Comparison of ENCODE assay signal across 35 cellular contexts in genomic region chr2:26500406-26500805, GRCh38. TPM values are rescaled to one million over a fixed set of nuclear protein-coding genes. Genes with fewer than 3 reads are reported as not detected.
"Had no signal": no experiment of that assay in that cellular context is flagged by ENCODE, and none has a peak within 500 bp of the region (broad histone marks: within the 10 kb centered on the region; RNA-seq: fewer than 3 reads in every experiment).

No MANE protein-coding gene starts in this region.

- H3K27ac ChIP-seq: adrenal gland, body of pancreas, brain microvascular endothelial cell, breast epithelium, VCaP had no signal

- H3K27me3 ChIP-seq: adrenal gland, body of pancreas, breast epithelium had no signal

- FAIRE-seq: astrocyte, TTC549 had no signal

- ATAC-seq: activated CD8-positive, alpha-beta T cell treated with anti-CD3 and anti-CD28 coated beads for 36 hours; activated naive CD4-positive, alpha-beta T cell treated with anti-CD3 and anti-CD28 coated beads, Interleukin-2, amount 50 U/mL, for 72 hours; activated T-cell treated with anti-CD3 and anti-CD28 coated beads, Interleukin-2, amount 50 U/mL, for 4 hours; activated T-cell treated with anti-CD3 and anti-CD28 coated beads, Interleukin-2, amount 50 U/mL, for 72 hours; activated T-helper 17 cell treated with anti-CD3 and anti-CD28 coated beads, Interleukin-2, amount 50 U/mL, for 72 hours; body of pancreas had no signal

- H3K4me3 ChIP-seq: adrenal gland, body of pancreas, breast epithelium had no signal

- H3K9me3 ChIP-seq: adrenal gland, body of pancreas, breast epithelium had no signal

- H3K4me1 ChIP-seq: breast epithelium had no signal

- DNase-seq: activated B cell treated with CpG ODN at 0.5 μM for 24 hours; activated CD4-positive, alpha-beta memory T cell treated with anti-CD3 and anti-CD28 coated beads for 36 hours; activated CD4-positive, alpha-beta T cell treated with anti-CD3 and anti-CD28 coated beads for 4 hours; activated CD4-positive, alpha-beta T cell treated with anti-CD3 and anti-CD28 coated beads, Interleukin-2, amount 10 ng/mL, durations not matched to agents 24 days and 14 days; activated CD4-positive, alpha-beta T cell treated with anti-CD3 and anti-CD28 coated beads, Interleukin-2, amount 50 U/mL, for 1 hour; activated CD4-positive, alpha-beta T cell treated with anti-CD3 and anti-CD28 coated beads, Interleukin-2, amount 50 U/mL, for 4 hours; activated CD4-positive, CD25-positive, alpha-beta regulatory T cell treated with anti-CD3 and anti-CD28 coated beads, Interleukin-2, amount 50 U/mL, for 72 hours; activated CD8-positive, alpha-beta memory T cell treated with anti-CD3 and anti-CD28 coated beads, Interleukin-2, amount 50 U/mL, for 4 hours; activated CD8-positive, alpha-beta T cell treated with anti-CD3 and anti-CD28 coated beads for 36 hours; activated effector memory CD4-positive, alpha-beta T cell treated with anti-CD3 and anti-CD28 coated beads, Interleukin-2, amount 50 U/mL, for 16 hours; activated gamma-delta T cell treated with Interleukin-2 at 50 U/mL for 16 hours; activated naive CD4-positive, alpha-beta T cell; activated naive CD4-positive, alpha-beta T cell treated with anti-CD3 and anti-CD28 coated beads for 36 hours; activated naive CD4-positive, alpha-beta T cell treated with anti-CD3 and anti-CD28 coated beads, Interleukin-2, amount 50 U/mL, for 16 hours; activated naive CD8-positive, alpha-beta T cell treated with anti-CD3 and anti-CD28 coated beads for 36 hours; activated T-cell treated with anti-CD3 and anti-CD28 coated beads for 4 hours; activated T-cell treated with anti-CD3 and anti-CD28 coated beads, Interleukin-2, amount 50 U/mL, for 1 hour; activated T-cell treated with anti-CD3 and anti-CD28 coated beads, Interleukin-2, amount 50 U/mL, for 4 hours; activated T-cell treated with anti-CD3 and anti-CD28 coated beads, Interleukin-2, amount 50 U/mL, for 72 hours; adrenal gland; amniotic stem cell; aorta; body of pancreas; brain microvascular endothelial cell; central memory CD4-positive, alpha-beta T cell; T-helper 1 cell; T-helper 2 cell; T-helper 9 cell had no signal

- H3K36me3 ChIP-seq: adrenal gland, brain microvascular endothelial cell, breast epithelium had no signal

RNA-seq across cellular contexts. Expression of gene OTOF, which starts 22.5 kb away (rescaled TPM):
- total RNA-seq: activated B cell treated with CpG ODN at 0.5 μM for 24 hours, astrocyte, cardiac septum had no signal
- polyA plus RNA-seq: aorta had no signal
